ENCODE assay signal across 14 cellular contexts in the genomic region with DNA sequence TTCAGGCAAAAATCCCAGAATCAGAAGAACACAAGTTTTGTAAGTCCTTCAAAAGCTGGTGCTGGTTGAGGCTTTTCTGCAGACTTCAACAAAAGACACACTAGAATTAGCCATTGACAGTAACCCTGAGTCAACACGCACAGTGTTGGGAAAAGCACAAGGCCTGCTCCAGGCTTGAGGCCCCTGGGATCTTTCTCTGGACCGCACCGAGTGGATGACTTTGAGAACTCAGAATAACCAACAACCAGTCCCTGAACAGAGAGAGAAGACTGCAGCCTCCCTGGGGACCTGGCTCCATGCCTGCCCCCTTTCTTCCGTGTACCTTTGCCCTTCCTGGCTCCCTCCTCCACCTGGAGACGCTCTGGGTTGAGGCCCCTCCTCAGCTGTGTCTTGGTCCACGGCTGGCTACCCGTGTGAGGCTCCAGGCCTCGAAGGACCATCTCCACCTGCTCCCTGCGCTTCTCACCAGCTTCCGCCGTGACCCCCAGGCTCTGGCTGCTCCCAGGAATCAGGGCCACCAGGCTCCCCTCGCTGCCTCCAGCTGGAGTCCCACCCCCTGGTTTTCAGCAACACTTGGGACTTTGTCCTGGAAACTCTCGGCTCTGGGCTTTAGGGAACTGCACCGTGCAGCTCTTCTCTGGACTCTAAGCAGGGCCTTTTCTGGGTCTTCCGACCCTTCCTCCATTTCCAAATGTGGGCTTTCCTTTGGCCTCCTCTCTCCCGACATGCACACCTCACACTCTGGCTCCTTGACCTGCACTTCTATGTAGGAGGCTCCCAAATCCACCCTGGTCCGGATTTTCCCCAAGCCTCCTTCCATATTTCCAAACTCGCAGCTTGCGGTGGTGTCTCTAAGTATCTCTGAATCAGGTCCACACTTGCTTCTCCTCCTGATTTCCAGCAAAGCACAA. TPM values are rescaled to one million over a fixed set of nuclear protein-coding genes. Genes with fewer than 3 reads are reported as not detected.
DNase-seq lines count a peak whose midpoint lies in the region; TF ChIP-seq lines count a peak whose summit lies in the region.
"Had no signal": no experiment of that assay in that cellular context is flagged by ENCODE, and none has a peak within 500 bp of the region (broad histone marks: within the 10 kb centered on the region; RNA-seq: fewer than 3 reads in every experiment).

No MANE protein-coding gene starts in this region.

- no peaks in the 10 kb centered on the region for H3K27me3 ChIP-seq in vagina

- H3K4me1 Mint-ChIP-seq in activated naive CD4-positive, alpha-beta T cell treated with anti-CD3 and anti-CD28 coated beads for 36 hours (ENCODE audit: low read depth), result peaks cover 7% of the 10 kb centered on the region
- peaks cover 35% of the 10 kb centered on the region for H3K4me1 Mint-ChIP-seq in progenitor cell of endocrine pancreas (ENCODE audit: low read depth)
- no peaks in the 10 kb centered on the region for H3K4me1 Mint-ChIP-seq in MCF 10A (ENCODE audit: insufficient read depth, unreplicated experiment)

- no peak overlapping the region for H3K4me3 ChIP-seq in vagina
- H3K4me3 ChIP-seq: PC-9 had no signal

- H3K4me1 ChIP-seq in vagina, result peaks cover 48% of the 10 kb centered on the region

- H3K36me3 ChIP-seq in vagina, result no peaks in the 10 kb centered on the region

- H3K4me3 Mint-ChIP-seq in activated naive CD4-positive, alpha-beta T cell treated with anti-CD3 and anti-CD28 coated beads for 36 hours, result no peak overlapping the region
- H3K4me3 Mint-ChIP-seq in progenitor cell of endocrine pancreas (ENCODE audit: low read depth) (no peak overlapping the region), MCF 10A (ENCODE audit: unreplicated experiment) (no peak overlapping the region)
- H3K4me3 Mint-ChIP-seq: natural killer cell treated with Interleukin-12 subunit alpha and Interleukin-12 subunit beta and Interleukin-15 and Interleukin-18, amount 100 ng/mL, for 72 hours; stimulated activated naive CD8-positive, alpha-beta T cell treated with anti-CD3 and anti-CD28 coated beads, Interleukin-15, Interleukin-2, amounts not matched to agents 100 ng/mL and 50 ng/mL, for 24 hours; T-helper 2 cell treated with Interferon-gamma antibody and Interleukin-4, amounts not matched to agents 5 μg/mL and 100 μg/mL, for 36 hours had no signal

- BruUV-seq in MCF 10A (replicated peaks; lab: Mats Ljungman, UMichigan), result no TSS peak

- H3K9me3 ChIP-seq in vagina, result no peaks in the 10 kb centered on the region

- peak overlapping the region; percentile 51 for H3K27ac ChIP-seq in vagina
- H3K27ac ChIP-seq: PC-9 had no signal

- H3K27ac Mint-ChIP-seq in activated naive CD4-positive, alpha-beta T cell treated with anti-CD3 and anti-CD28 coated beads for 36 hours, result peak overlapping the region; percentile 33
- H3K27ac Mint-ChIP-seq in progenitor cell of endocrine pancreas (peak overlapping the region; percentile 57), MCF 10A (ENCODE audit: low read depth, unreplicated experiment) (no peak overlapping the region)
- H3K27ac Mint-ChIP-seq: natural killer cell treated with Interleukin-12 subunit alpha and Interleukin-12 subunit beta and Interleukin-15 and Interleukin-18, amount 100 ng/mL, for 72 hours; stimulated activated naive CD8-positive, alpha-beta T cell treated with anti-CD3 and anti-CD28 coated beads, Interleukin-15, Interleukin-2, amounts not matched to agents 100 ng/mL and 50 ng/mL, for 24 hours; T-helper 2 cell treated with Interferon-gamma antibody and Interleukin-4, amounts not matched to agents 5 μg/mL and 100 μg/mL, for 36 hours had no signal

- POLR2A ChIA-PET in MCF 10A (lab: Yijun Ruan, JAX), result interaction anchor here (0.7 kb wide), 1 partner anchor 11 kb away, joined by 3 read pairs; no protein-coding TSS in a partner anchor

- CTCF ChIA-PET in activated naive CD4-positive, alpha-beta T cell treated with anti-CD3 and anti-CD28 coated beads for 36 hours (lab: Charles Lee), result no interaction called here
- CTCF ChIA-PET in MCF 10A (lab: Yijun Ruan, JAX), result interaction anchor here (0.6 kb wide), 2 partner anchors 113 to 1897 kb away, joined by 3 read pairs; no protein-coding TSS in a partner anchor

- peaks cover 5% of the 10 kb centered on the region for H3K27me3 Mint-ChIP-seq in activated naive CD4-positive, alpha-beta T cell treated with anti-CD3 and anti-CD28 coated beads for 36 hours (ENCODE audit: low read depth)
- no peaks in the 10 kb centered on the region for H3K27me3 Mint-ChIP-seq in progenitor cell of endocrine pancreas
- no peaks in the 10 kb centered on the region for H3K27me3 Mint-ChIP-seq in MCF 10A (ENCODE audit: insufficient read depth, unreplicated experiment)

- no peaks in the 10 kb centered on the region for H3K36me3 Mint-ChIP-seq in activated naive CD4-positive, alpha-beta T cell treated with anti-CD3 and anti-CD28 coated beads for 36 hours (ENCODE audit: low read depth)
- peaks cover 3% of the 10 kb centered on the region for H3K36me3 Mint-ChIP-seq in progenitor cell of endocrine pancreas (ENCODE audit: insufficient read depth)
- no peaks in the 10 kb centered on the region for H3K36me3 Mint-ChIP-seq in MCF 10A (ENCODE audit: insufficient read depth, unreplicated experiment)
- H3K36me3 Mint-ChIP-seq: natural killer cell treated with Interleukin-12 subunit alpha and Interleukin-12 subunit beta and Interleukin-15 and Interleukin-18, amount 100 ng/mL, for 72 hours had no signal

- no peak for DNase-seq in activated naive CD4-positive, alpha-beta T cell treated with anti-CD3 and anti-CD28 coated beads for 36 hours
- DNase-seq in activated naive CD4-positive, alpha-beta T cell treated with anti-CD3 and anti-CD28 coated beads, Interleukin-2, amount 50 U/mL, for 16 hours, result no peak
- DNase-seq in left kidney (ENCODE audit: low read depth, low spot score) (peak; percentile 36), progenitor cell of endocrine pancreas (ENCODE audit: low spot score, unreplicated experiment) (no peak), vagina (ENCODE audit: extremely low spot score in 2 of 2) (peak; percentile 83 to 89), activated gamma-delta T cell (lab: John Stamatoyannopoulos, UW) (no peak), MCF 10A (ENCODE audit: unreplicated experiment) (no peak), AG08396 (ENCODE audit: low spot score) (no peak)
- DNase-seq: NCI-H2107; PC-9; stimulated activated CD4-positive, alpha-beta T cell treated with anti-CD3 and anti-CD28 coated beads, Interleukin-4, amount 100 ng/mL, for 1 hour had no signal

- intact Hi-C loops in activated naive CD4-positive, alpha-beta T cell treated with anti-CD3 and anti-CD28 coated beads for 36 hours (cut with micrococcal nuclease), result no loop called here
- intact Hi-C loops in vagina (cut with DNase I), result no loop called here
- intact Hi-C loops in MCF 10A (cut with micrococcal nuclease), result no loop called here

- TF ChIP-seq CTCF in progenitor cell of endocrine pancreas (IDR thresholded peaks at IDR 0.05; ENCODE audit: unreplicated experiment), result no peak
- TF ChIP-seq CTCF in vagina (IDR thresholded peaks at IDR 0.05), result no peak
- no peak for TF ChIP-seq CTCF in MCF 10A (IDR thresholded peaks at IDR 0.05; ENCODE audit: unreplicated experiment)

- no peaks in the 10 kb centered on the region for H3K9me3 Mint-ChIP-seq in activated naive CD4-positive, alpha-beta T cell treated with anti-CD3 and anti-CD28 coated beads for 36 hours
- H3K9me3 Mint-ChIP-seq in progenitor cell of endocrine pancreas (ENCODE audit: low read depth) (peaks cover 4% of the 10 kb centered on the region), MCF 10A (ENCODE audit: unreplicated experiment) (no peaks in the 10 kb centered on the region)
- H3K9me3 Mint-ChIP-seq: natural killer cell treated with Interleukin-12 subunit alpha and Interleukin-12 subunit beta and Interleukin-15 and Interleukin-18, amount 100 ng/mL, for 72 hours; stimulated activated naive CD8-positive, alpha-beta T cell treated with anti-CD3 and anti-CD28 coated beads, Interleukin-15, Interleukin-2, amounts not matched to agents 100 ng/mL and 50 ng/mL, for 24 hours; T-helper 2 cell treated with Interferon-gamma antibody and Interleukin-4, amounts not matched to agents 5 μg/mL and 100 μg/mL, for 36 hours had no signal

- no peak for TF ChIP-seq POLR2A in vagina (IDR thresholded peaks at IDR 0.05)

RNA-seq across cellular contexts. Expression of gene DIP2C, which starts 28.2 kb away (rescaled TPM):
- under 1 TPM; 0.67 to 0.91 TPM for total RNA-seq in activated naive CD4-positive, alpha-beta T cell treated with anti-CD3 and anti-CD28 coated beads for 36 hours
- total RNA-seq in progenitor cell of endocrine pancreas, result 26.3 and 27.2 TPM in 2 replicates
- total RNA-seq in vagina, result 18.4 TPM
- 0.34 and 0.37 TPM in 2 replicates for total RNA-seq in MCF 10A (2022)

Comparison
In these comparisons a context has a peak if more than half of its experiments do, and no peak if none do; other contexts are left out.
1. DNase-seq: peak in left kidney (single experiment) and vagina (2 of 2); none in activated naive CD4-positive, alpha-beta T cell treated with anti-CD3 and anti-CD28 coated beads for 36 hours (single experiment), activated naive CD4-positive, alpha-beta T cell treated with anti-CD3 and anti-CD28 coated beads, Interleukin-2, amount 50 U/mL, for 16 hours (single experiment), progenitor cell of endocrine pancreas (single experiment), activated gamma-delta T cell (single experiment), MCF 10A (single experiment) and AG08396 (single experiment).
2. RNA of gene DIP2C, which starts 28.2 kb away (total RNA-seq): 26.3 to 27.2 TPM in progenitor cell of endocrine pancreas and 18.4 TPM in vagina (single experiment); 0.67 to 0.91 TPM in activated naive CD4-positive, alpha-beta T cell treated with anti-CD3 and anti-CD28 coated beads for 36 hours and 0.34 to 0.37 TPM in MCF 10A; every median in the first group is over 10 times any median in the second.